Comparison of ENCODE assay signal across 1 cellular context in the genomic region with DNA sequence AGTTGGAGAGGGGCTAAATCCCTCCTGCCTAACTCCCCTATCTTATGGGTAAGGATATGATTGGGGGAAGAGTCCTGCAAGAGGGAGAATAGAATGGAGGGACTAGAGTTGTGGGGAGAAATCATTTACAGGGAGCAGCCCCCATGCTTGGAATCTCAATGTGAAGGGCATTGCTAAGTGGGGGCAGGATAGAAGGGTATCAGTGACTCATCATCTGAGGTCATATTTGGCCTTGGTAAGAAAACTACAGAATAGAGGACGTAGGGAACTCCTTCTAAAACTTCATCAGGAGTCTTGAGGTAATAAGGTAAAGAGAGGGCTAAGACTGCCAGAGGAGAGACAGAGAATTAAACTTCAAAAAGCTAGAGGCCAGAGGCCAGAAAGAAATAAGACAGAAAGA.
TF ChIP-seq lines count a peak whose summit lies in the region.

No MANE protein-coding gene starts in this region.

TF ChIP-seq in SK-N-SH treated with all-trans-retinoic acid at 6 μM for 48 hours, 23 proteins besides CTCF, POLR2A, EP300 and RAD21 (continued from another document):
- TF ChIP-seq, protein P1, sequence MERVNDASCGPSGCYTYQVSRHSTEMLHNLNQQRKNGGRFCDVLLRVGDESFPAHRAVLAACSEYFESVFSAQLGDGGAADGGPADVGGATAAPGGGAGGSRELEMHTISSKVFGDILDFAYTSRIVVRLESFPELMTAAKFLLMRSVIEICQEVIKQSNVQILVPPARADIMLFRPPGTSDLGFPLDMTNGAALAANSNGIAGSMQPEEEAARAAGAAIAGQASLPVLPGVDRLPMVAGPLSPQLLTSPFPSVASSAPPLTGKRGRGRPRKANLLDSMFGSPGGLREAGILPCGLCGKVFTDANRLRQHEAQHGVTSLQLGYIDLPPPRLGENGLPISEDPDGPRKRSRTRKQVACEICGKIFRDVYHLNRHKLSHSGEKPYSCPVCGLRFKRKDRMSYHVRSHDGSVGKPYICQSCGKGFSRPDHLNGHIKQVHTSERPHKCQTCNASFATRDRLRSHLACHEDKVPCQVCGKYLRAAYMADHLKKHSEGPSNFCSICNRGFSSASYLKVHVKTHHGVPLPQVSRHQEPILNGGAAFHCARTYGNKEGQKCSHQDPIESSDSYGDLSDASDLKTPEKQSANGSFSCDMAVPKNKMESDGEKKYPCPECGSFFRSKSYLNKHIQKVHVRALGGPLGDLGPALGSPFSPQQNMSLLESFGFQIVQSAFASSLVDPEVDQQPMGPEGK (CRISPR knock-in tag; IDR thresholded peaks at IDR 0.05; ENCODE audit: borderline replicate concordance) = no peak
- TF ChIP-seq, protein P2, sequence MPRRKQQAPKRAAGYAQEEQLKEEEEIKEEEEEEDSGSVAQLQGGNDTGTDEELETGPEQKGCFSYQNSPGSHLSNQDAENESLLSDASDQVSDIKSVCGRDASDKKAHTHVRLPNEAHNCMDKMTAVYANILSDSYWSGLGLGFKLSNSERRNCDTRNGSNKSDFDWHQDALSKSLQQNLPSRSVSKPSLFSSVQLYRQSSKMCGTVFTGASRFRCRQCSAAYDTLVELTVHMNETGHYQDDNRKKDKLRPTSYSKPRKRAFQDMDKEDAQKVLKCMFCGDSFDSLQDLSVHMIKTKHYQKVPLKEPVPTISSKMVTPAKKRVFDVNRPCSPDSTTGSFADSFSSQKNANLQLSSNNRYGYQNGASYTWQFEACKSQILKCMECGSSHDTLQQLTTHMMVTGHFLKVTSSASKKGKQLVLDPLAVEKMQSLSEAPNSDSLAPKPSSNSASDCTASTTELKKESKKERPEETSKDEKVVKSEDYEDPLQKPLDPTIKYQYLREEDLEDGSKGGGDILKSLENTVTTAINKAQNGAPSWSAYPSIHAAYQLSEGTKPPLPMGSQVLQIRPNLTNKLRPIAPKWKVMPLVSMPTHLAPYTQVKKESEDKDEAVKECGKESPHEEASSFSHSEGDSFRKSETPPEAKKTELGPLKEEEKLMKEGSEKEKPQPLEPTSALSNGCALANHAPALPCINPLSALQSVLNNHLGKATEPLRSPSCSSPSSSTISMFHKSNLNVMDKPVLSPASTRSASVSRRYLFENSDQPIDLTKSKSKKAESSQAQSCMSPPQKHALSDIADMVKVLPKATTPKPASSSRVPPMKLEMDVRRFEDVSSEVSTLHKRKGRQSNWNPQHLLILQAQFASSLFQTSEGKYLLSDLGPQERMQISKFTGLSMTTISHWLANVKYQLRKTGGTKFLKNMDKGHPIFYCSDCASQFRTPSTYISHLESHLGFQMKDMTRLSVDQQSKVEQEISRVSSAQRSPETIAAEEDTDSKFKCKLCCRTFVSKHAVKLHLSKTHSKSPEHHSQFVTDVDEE (CRISPR knock-in tag; IDR thresholded peaks at IDR 0.05) = no peak
- TF ChIP-seq ZNF8 (CRISPR knock-in tag; IDR thresholded peaks at IDR 0.05) = no peak
- TF ChIP-seq OSR1 (CRISPR knock-in tag; IDR thresholded peaks at IDR 0.05) = no peak
- no peak for TF ChIP-seq ZFP3 (CRISPR knock-in tag; IDR thresholded peaks at IDR 0.05)
- TF ChIP-seq, protein P3, sequence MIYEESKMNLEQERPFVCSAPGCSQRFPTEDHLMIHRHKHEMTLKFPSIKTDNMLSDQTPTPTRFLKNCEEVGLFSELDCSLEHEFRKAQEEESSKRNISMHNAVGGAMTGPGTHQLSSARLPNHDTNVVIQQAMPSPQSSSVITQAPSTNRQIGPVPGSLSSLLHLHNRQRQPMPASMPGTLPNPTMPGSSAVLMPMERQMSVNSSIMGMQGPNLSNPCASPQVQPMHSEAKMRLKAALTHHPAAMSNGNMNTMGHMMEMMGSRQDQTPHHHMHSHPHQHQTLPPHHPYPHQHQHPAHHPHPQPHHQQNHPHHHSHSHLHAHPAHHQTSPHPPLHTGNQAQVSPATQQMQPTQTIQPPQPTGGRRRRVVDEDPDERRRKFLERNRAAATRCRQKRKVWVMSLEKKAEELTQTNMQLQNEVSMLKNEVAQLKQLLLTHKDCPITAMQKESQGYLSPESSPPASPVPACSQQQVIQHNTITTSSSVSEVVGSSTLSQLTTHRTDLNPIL (CRISPR knock-in tag; IDR thresholded peaks at IDR 0.05; ENCODE audit: low read depth) = no peak
- TF ChIP-seq, protein P4, sequence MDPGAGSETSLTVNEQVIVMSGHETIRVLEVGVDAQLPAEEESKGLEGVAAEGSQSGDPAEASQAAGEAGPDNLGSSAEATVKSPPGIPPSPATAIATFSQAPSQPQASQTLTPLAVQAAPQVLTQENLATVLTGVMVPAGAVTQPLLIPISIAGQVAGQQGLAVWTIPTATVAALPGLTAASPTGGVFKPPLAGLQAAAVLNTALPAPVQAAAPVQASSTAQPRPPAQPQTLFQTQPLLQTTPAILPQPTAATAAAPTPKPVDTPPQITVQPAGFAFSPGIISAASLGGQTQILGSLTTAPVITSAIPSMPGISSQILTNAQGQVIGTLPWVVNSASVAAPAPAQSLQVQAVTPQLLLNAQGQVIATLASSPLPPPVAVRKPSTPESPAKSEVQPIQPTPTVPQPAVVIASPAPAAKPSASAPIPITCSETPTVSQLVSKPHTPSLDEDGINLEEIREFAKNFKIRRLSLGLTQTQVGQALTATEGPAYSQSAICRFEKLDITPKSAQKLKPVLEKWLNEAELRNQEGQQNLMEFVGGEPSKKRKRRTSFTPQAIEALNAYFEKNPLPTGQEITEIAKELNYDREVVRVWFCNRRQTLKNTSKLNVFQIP (CRISPR knock-in tag; IDR thresholded peaks at IDR 0.05; ENCODE audit: borderline replicate concordance, low read depth) = no peak
- no peak for TF ChIP-seq SNAI2 (CRISPR knock-in tag; IDR thresholded peaks at IDR 0.05)
- no peak for TF ChIP-seq GLIS3 (CRISPR knock-in tag; IDR thresholded peaks at IDR 0.05)
- no peak for TF ChIP-seq PPARA (CRISPR knock-in tag; IDR thresholded peaks at IDR 0.05; ENCODE audit: borderline replicate concordance)
- TF ChIP-seq ZC3H10 (CRISPR knock-in tag; IDR thresholded peaks at IDR 0.05) = no peak
- no peak for TF ChIP-seq CSDC2 (CRISPR knock-in tag; IDR thresholded peaks at IDR 0.05)
- no peak for TF ChIP-seq ZFP30 (CRISPR knock-in tag; IDR thresholded peaks at IDR 0.05)
